14 cellular contexts compared by ENCODE assay signal in genomic region chr5:96817496-96817895, GRCh38. TPM values are rescaled to one million over a fixed set of nuclear protein-coding genes. Genes with fewer than 3 reads are reported as not detected.
DNase-seq lines count a peak whose midpoint lies in the region; ATAC-seq and TF ChIP-seq lines count a peak whose summit lies in the region.
"Had no signal": no experiment of that assay in that cellular context is flagged by ENCODE, and none has a peak within 500 bp of the region (broad histone marks: within the 10 kb centered on the region; RNA-seq: fewer than 3 reads in every experiment).

No MANE protein-coding gene starts in this region.

- ATAC-seq in DND-41 (ENCODE audit: insufficient read depth, low read depth) (peak; percentile 9; the same call in 2 of the 3 replicates), T-helper 17 cell (no peak), HG03280 (IDR thresholded peaks at IDR 0.05; ENCODE audit: unreplicated experiment) (no peak)
- ATAC-seq: heart right ventricle, PC-3 had no signal

- H4K20me1 ChIP-seq in DND-41 (ENCODE audit: insufficient read depth, low read length) = no peaks in the 10 kb centered on the region

- H3K4me3 Mint-ChIP-seq in T-helper 17 cell = peak overlapping the region; percentile 90

- peak overlapping the region; percentile 92 for H3K27ac ChIP-seq in DND-41 (ENCODE audit: low read length)
- H3K27ac ChIP-seq: brain microvascular endothelial cell had no signal

- peak overlapping the region; percentile 94 for H3K27ac Mint-ChIP-seq in T-helper 17 cell

- peaks cover 55% of the 10 kb centered on the region for H3K4me1 Mint-ChIP-seq in T-helper 17 cell

- no peaks in the 10 kb centered on the region for H3K36me3 ChIP-seq in DND-41 (ENCODE audit: insufficient read depth, low read length)
- H3K36me3 ChIP-seq in H7 (replicated peaks; ENCODE audit: control insufficient read depth, insufficient read depth, low read length) = no peaks in the 10 kb centered on the region
- H3K36me3 ChIP-seq: brain microvascular endothelial cell, heart right ventricle had no signal

- H3K9ac ChIP-seq in DND-41 (ENCODE audit: low read depth, low read length) = peak overlapping the region; percentile 63

- no peak for TF ChIP-seq CTCF in DND-41 (IDR thresholded peaks at IDR 0.05; ENCODE audit: borderline replicate concordance, extremely low read depth, low read length, poor library complexity, severe bottlenecking)

- DNase-seq in Ammon's horn (ENCODE audit: low spot score) (peak; percentile 70), DND-41 (peak; percentile 63), T-helper 17 cell (no peak), fibroblast of peridontal ligament (ENCODE audit: extremely low read depth) (peak; percentile 85), H7 (no peak), NCI-H2029 treated with DMSO at 0.1 percent for 48 hours (lab: John Stamatoyannopoulos, UW) (no peak), HCEC 1CT (no peak)
- DNase-seq: brain microvascular endothelial cell, heart right ventricle, KBM-7, left colon, PC-3, T-helper 9 cell had no signal

- H3K4me2 ChIP-seq in DND-41 (ENCODE audit: insufficient read depth, low read length) = peak overlapping the region; percentile 80

- H3K4me3 ChIP-seq in DND-41 (ENCODE audit: low read depth in 1 of 2, low read length in 2 of 2) (peak overlapping the region; percentile 7 to 58; a peak in 3 of 4 replicates), H7 (ENCODE audit: insufficient read depth, low read depth, low read length) (no peak overlapping the region)

- H3K9me3 ChIP-seq in DND-41 (ENCODE audit: insufficient read depth, low read length, severe bottlenecking) = no peaks in the 10 kb centered on the region
- no peaks in the 10 kb centered on the region for H3K9me3 ChIP-seq in T-helper 17 cell (ENCODE audit: control insufficient read depth, low read length, poor library complexity, severe bottlenecking)
- H3K9me3 ChIP-seq: heart right ventricle had no signal

- no peaks in the 10 kb centered on the region for H3K36me3 Mint-ChIP-seq in T-helper 17 cell (ENCODE audit: low read depth)

- no peaks in the 10 kb centered on the region for H3K79me2 ChIP-seq in DND-41 (ENCODE audit: insufficient read depth, low read length)

- H3K27me3 ChIP-seq in DND-41 (ENCODE audit: insufficient read depth, low read length, poor library complexity) = no peaks in the 10 kb centered on the region
- H3K27me3 ChIP-seq in H7 (ENCODE audit: control insufficient read depth, insufficient read depth, low read length) = no peaks in the 10 kb centered on the region
- H3K27me3 ChIP-seq: brain microvascular endothelial cell, heart right ventricle had no signal

- peak overlapping the region; percentile 63 for H2AFZ ChIP-seq in DND-41 (ENCODE audit: low read depth, low read length)

- no peaks in the 10 kb centered on the region for H3K27me3 Mint-ChIP-seq in T-helper 17 cell

- peaks cover 70% of the 10 kb centered on the region for H3K4me1 ChIP-seq in DND-41 (ENCODE audit: insufficient read depth, low read length)

RNA-seq across cellular contexts. Expression of gene ERAP1, which starts 9.8 kb away (rescaled TPM):
- total RNA-seq in T-helper 17 cell = 10 to 100 TPM; 70.4 to 79.1 TPM
- 8.9 and 10.5 TPM in 2 replicates for total RNA-seq in H7 (2014; rRNA removed; shearing (Covaris generic))

RNA-seq across cellular contexts. Expression of gene ERAP2, which starts 58.8 kb away (rescaled TPM):
- 10 to 100 TPM; 42.7 to 65.6 TPM for total RNA-seq in T-helper 17 cell
- 0.67 TPM in 1 of 2 replicates, not detected in the other for total RNA-seq in H7 (2014; rRNA removed; shearing (Covaris generic))

Comparison
In these comparisons a context has a peak if more than half of its experiments do, and no peak if none do; other contexts are left out.
1. DNase-seq: peak in Ammon's horn (single experiment), DND-41 (single experiment) and fibroblast of peridontal ligament (single experiment); none in T-helper 17 cell (0 of 3), H7 (single experiment), NCI-H2029 treated with DMSO at 0.1 percent for 48 hours (single experiment) and HCEC 1CT (single experiment).
2. RNA of gene ERAP2, which starts 58.8 kb away (total RNA-seq): 42.7 to 65.6 TPM in T-helper 17 cell; 0.67 TPM in H7; every median in the first group is over 10 times any median in the second.